Comparison of ENCODE assay signal across 11 cellular contexts in the genomic region with DNA sequence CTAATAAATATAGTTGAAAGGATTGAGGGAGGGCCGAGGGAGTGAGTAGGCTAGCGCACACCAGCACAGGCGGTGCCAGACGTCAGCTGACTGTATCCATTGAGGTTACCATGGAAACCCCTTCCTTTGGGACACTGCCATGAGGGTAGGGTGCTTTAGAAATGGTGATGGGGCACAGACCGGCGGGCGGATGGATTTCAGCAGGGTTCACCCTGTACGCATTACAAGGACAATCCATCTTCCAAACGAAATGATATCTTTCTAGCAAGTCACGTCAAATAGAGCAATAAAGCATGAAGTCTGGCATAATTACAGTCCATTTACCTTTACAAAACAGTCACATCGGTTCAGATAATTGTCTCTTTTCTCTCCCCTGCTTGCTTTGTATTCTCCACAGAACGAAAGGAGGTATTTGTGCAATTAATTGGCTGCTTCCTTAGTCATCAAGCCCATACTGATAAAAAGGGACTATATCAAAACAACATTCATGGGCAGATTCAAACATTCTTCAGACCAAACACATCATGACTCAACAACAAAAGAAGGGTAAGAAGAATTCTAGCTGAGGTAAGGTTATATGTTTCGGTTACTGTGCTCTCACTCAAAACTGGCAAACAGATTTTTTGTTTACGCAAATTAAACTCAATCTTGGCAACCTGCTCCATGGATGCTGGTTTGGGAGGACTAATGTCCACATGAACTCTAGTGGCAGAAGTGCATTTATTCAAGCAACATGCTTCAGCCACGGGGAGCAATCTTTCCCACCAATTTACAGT.
A peak's percentile ranks its signal among the peaks of the same experiment; 100 is the strongest.
DNase-seq lines count a peak whose midpoint lies in the region; ATAC-seq and TF ChIP-seq lines count a peak whose summit lies in the region.
"Had no signal": no experiment of that assay in that cellular context is flagged by ENCODE, and none has a peak within 500 bp of the region (broad histone marks: within the 10 kb centered on the region; RNA-seq: fewer than 3 reads in every experiment).

No MANE protein-coding gene starts in this region.

- no peak overlapping the region for H2AFZ ChIP-seq in GM23338

- no peaks in the 10 kb centered on the region for H3K9me2 ChIP-seq in GM23338 (ENCODE audit: insufficient read depth)

- no peaks in the 10 kb centered on the region for H3K36me3 ChIP-seq in GM23338 (ENCODE audit: insufficient read depth)
- H3K36me3 ChIP-seq: thoracic aorta had no signal

- no peaks in the 10 kb centered on the region for H3K27me3 ChIP-seq in GM23338 (ENCODE audit: insufficient read depth)

- no peaks in the 10 kb centered on the region for H3K27me3 Mint-ChIP-seq in GM23338 (ENCODE audit: insufficient read depth, low read depth, poor library complexity)
- no peaks in the 10 kb centered on the region for H3K27me3 Mint-ChIP-seq in nephron (ENCODE audit: low read depth)
- no peaks in the 10 kb centered on the region for H3K27me3 Mint-ChIP-seq in natural killer cell treated with Interleukin-12 subunit alpha and Interleukin-12 subunit beta and Interleukin-15 and Interleukin-18, amount 100 ng/mL, for 72 hours
- H3K27me3 Mint-ChIP-seq: activated T-cell treated with anti-CD3 and anti-CD28 coated beads, Interleukin-2, amount 50 U/mL, for 24 hours had no signal

- no peaks in the 10 kb centered on the region for H3K36me3 Mint-ChIP-seq in GM23338 (ENCODE audit: low read depth)
- H3K36me3 Mint-ChIP-seq in nephron (ENCODE audit: low read depth): no peaks in the 10 kb centered on the region
- no peaks in the 10 kb centered on the region for H3K36me3 Mint-ChIP-seq in natural killer cell treated with Interleukin-12 subunit alpha and Interleukin-12 subunit beta and Interleukin-15 and Interleukin-18, amount 100 ng/mL, for 72 hours

- H3K4me3 Mint-ChIP-seq in GM23338 (peak overlapping the region; percentile 62), nephron (peak overlapping the region in 2 of 3 experiments; percentile 12 to 41)
- no peak overlapping the region for H3K4me3 Mint-ChIP-seq in natural killer cell treated with Interleukin-12 subunit alpha and Interleukin-12 subunit beta and Interleukin-15 and Interleukin-18, amount 100 ng/mL, for 72 hours
- H3K4me3 Mint-ChIP-seq: activated T-cell treated with anti-CD3 and anti-CD28 coated beads, Interleukin-2, amount 50 U/mL, for 24 hours had no signal

- TF ChIP-seq CTCF in GM23338 (conservative IDR thresholded peaks at IDR 0.05; ENCODE audit: low read depth in 2 of 2) (peak in 1 of 2 experiments; percentile 27; a peak in 1 of 4 replicates), nephron (IDR thresholded peaks at IDR 0.05; ENCODE audit: unreplicated experiment in 3 of 3) (no peak)

- H3K9me3 Mint-ChIP-seq in GM23338: no peaks in the 10 kb centered on the region
- H3K9me3 Mint-ChIP-seq in nephron: no peaks in the 10 kb centered on the region
- H3K9me3 Mint-ChIP-seq in natural killer cell treated with Interleukin-12 subunit alpha and Interleukin-12 subunit beta and Interleukin-15 and Interleukin-18, amount 100 ng/mL, for 72 hours: no peaks in the 10 kb centered on the region
- H3K9me3 Mint-ChIP-seq: activated T-cell treated with anti-CD3 and anti-CD28 coated beads, Interleukin-2, amount 50 U/mL, for 24 hours had no signal

- H3K4me3 ChIP-seq in GM23338: no peak overlapping the region
- H3K4me3 ChIP-seq: smooth muscle cell, thoracic aorta had no signal

- no peak overlapping the region for H3K27ac ChIP-seq in GM23338 (ENCODE audit: low read depth)
- H3K27ac ChIP-seq in cingulate gyrus (ENCODE audit: low read depth, low read length): peak overlapping the region; percentile 84
- H3K27ac ChIP-seq: thoracic aorta had no signal

- H3K4me1 Mint-ChIP-seq in GM23338 (peaks cover 17% of the 10 kb centered on the region), nephron (peaks cover 34% of the 10 kb centered on the region)
- H3K4me1 Mint-ChIP-seq in natural killer cell treated with Interleukin-12 subunit alpha and Interleukin-12 subunit beta and Interleukin-15 and Interleukin-18, amount 100 ng/mL, for 72 hours (ENCODE audit: low read depth in 2 of 2): no peaks in the 10 kb centered on the region

- ATAC-seq in GM23338 (peak; percentile 100), HG02798 (IDR thresholded peaks at IDR 0.05; ENCODE audit: poor library complexity, unreplicated experiment) (no peak), HG02852 (IDR thresholded peaks at IDR 0.05; ENCODE audit: unreplicated experiment) (no peak)
- no peak for ATAC-seq in natural killer cell treated with Interleukin-12 subunit alpha and Interleukin-12 subunit beta and Interleukin-15 and Interleukin-18, amount 100 ng/mL, for 72 hours

- H3K79me2 ChIP-seq in GM23338 (replicated peaks; ENCODE audit: insufficient read depth): no peaks in the 10 kb centered on the region

- H3K27ac Mint-ChIP-seq in GM23338 (no peak overlapping the region; the same call in 1 of the 2 replicates), nephron (peak overlapping the region; percentile 41 to 75 (median 50))
- no peak overlapping the region for H3K27ac Mint-ChIP-seq in natural killer cell treated with Interleukin-12 subunit alpha and Interleukin-12 subunit beta and Interleukin-15 and Interleukin-18, amount 100 ng/mL, for 72 hours
- H3K27ac Mint-ChIP-seq: activated T-cell treated with anti-CD3 and anti-CD28 coated beads, Interleukin-2, amount 50 U/mL, for 24 hours had no signal

- H3K4me1 ChIP-seq in GM23338 (ENCODE audit: insufficient read depth): no peaks in the 10 kb centered on the region; the same call in 1 of the 2 replicates

- H3K4me2 ChIP-seq in GM23338: peak overlapping the region; percentile 40
- H3K4me2 ChIP-seq: smooth muscle cell had no signal

- no peaks in the 10 kb centered on the region for H4K20me1 ChIP-seq in GM23338 (replicated peaks; ENCODE audit: insufficient read depth)

- peak; percentile 98 for DNase-seq in GM23338 (ENCODE audit: low spot score)
- peak; percentile 51 for DNase-seq in NCI-H2196 (lab: John Stamatoyannopoulos, UW; ENCODE audit: unreplicated experiment)
- no peak for DNase-seq in stimulated activated CD4-positive, alpha-beta T cell treated with anti-CD3 and anti-CD28 coated beads, Interleukin-15, amount 100 ng/mL, for 24 hours
- no peak for DNase-seq in natural killer cell treated with Interleukin-12 subunit alpha and Interleukin-12 subunit beta and Interleukin-15 and Interleukin-18, amount 100 ng/mL, for 72 hours (ENCODE audit: low spot score)
- DNase-seq: activated T-cell treated with anti-CD3 and anti-CD28 coated beads, Interleukin-2, amount 50 U/mL, for 24 hours had no signal

- H3F3A ChIP-seq in GM23338 (replicated peaks; ENCODE audit: low read depth): no peaks in the 10 kb centered on the region

TF ChIP-seq in GM23338, 12 proteins besides CTCF, POLR2A, EP300 and RAD21 (continues in another document):
- TF ChIP-seq POLR2AphosphoS5 (IDR thresholded peaks at IDR 0.05; ENCODE audit: low read depth) (no peak), EZH2 (IDR thresholded peaks at IDR 0.05; ENCODE audit: low read depth, unreplicated experiment) (no peak), JUNB (IDR thresholded peaks at IDR 0.05; ENCODE audit: unreplicated experiment) (no peak), STAT1 (IDR thresholded peaks at IDR 0.05; ENCODE audit: unreplicated experiment) (no peak), ZNF114 (CRISPR knock-in tag; IDR thresholded peaks at IDR 0.05) (no peak), EZH2phosphoT487 (IDR thresholded peaks at IDR 0.05; ENCODE audit: unreplicated experiment) (no peak), CREB1 (CRISPR knock-in tag; IDR thresholded peaks at IDR 0.05; ENCODE audit: low read depth) (no peak), ZNF331 (CRISPR knock-in tag; IDR thresholded peaks at IDR 0.05; ENCODE audit: low read depth) (no peak), NANOG (IDR thresholded peaks at IDR 0.05; ENCODE audit: borderline replicate concordance) (no peak)
- TF ChIP-seq, protein P1, sequence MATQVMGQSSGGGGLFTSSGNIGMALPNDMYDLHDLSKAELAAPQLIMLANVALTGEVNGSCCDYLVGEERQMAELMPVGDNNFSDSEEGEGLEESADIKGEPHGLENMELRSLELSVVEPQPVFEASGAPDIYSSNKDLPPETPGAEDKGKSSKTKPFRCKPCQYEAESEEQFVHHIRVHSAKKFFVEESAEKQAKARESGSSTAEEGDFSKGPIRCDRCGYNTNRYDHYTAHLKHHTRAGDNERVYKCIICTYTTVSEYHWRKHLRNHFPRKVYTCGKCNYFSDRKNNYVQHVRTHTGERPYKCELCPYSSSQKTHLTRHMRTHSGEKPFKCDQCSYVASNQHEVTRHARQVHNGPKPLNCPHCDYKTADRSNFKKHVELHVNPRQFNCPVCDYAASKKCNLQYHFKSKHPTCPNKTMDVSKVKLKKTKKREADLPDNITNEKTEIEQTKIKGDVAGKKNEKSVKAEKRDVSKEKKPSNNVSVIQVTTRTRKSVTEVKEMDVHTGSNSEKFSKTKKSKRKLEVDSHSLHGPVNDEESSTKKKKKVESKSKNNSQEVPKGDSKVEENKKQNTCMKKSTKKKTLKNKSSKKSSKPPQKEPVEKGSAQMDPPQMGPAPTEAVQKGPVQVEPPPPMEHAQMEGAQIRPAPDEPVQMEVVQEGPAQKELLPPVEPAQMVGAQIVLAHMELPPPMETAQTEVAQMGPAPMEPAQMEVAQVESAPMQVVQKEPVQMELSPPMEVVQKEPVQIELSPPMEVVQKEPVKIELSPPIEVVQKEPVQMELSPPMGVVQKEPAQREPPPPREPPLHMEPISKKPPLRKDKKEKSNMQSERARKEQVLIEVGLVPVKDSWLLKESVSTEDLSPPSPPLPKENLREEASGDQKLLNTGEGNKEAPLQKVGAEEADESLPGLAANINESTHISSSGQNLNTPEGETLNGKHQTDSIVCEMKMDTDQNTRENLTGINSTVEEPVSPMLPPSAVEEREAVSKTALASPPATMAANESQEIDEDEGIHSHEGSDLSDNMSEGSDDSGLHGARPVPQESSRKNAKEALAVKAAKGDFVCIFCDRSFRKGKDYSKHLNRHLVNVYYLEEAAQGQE (IDR thresholded peaks at IDR 0.05; ENCODE audit: unreplicated experiment): no peak
- TF ChIP-seq, protein P2, sequence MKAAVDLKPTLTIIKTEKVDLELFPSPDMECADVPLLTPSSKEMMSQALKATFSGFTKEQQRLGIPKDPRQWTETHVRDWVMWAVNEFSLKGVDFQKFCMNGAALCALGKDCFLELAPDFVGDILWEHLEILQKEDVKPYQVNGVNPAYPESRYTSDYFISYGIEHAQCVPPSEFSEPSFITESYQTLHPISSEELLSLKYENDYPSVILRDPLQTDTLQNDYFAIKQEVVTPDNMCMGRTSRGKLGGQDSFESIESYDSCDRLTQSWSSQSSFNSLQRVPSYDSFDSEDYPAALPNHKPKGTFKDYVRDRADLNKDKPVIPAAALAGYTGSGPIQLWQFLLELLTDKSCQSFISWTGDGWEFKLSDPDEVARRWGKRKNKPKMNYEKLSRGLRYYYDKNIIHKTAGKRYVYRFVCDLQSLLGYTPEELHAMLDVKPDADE (IDR thresholded peaks at IDR 0.05): no peak

Comparison
In these comparisons a context has a peak if more than half of its experiments do, and no peak if none do; other contexts are left out.
1. DNase-seq: peak in GM23338 (single experiment) and NCI-H2196 (single experiment); none in stimulated activated CD4-positive, alpha-beta T cell treated with anti-CD3 and anti-CD28 coated beads, Interleukin-15, amount 100 ng/mL, for 24 hours (single experiment) and natural killer cell treated with Interleukin-12 subunit alpha and Interleukin-12 subunit beta and Interleukin-15 and Interleukin-18, amount 100 ng/mL, for 72 hours (single experiment).
2. H3K27ac Mint-ChIP-seq: peak in nephron (3 of 3); none in GM23338 (single experiment) and natural killer cell treated with Interleukin-12 subunit alpha and Interleukin-12 subunit beta and Interleukin-15 and Interleukin-18, amount 100 ng/mL, for 72 hours (0 of 2).